ENCODE assay signal across 1 cellular context in genomic region chr1:212588137-212588510, GRCh38.
TF ChIP-seq lines count a peak whose summit lies in the region.

No MANE protein-coding gene starts in this region.

TF ChIP-seq in H1, 55 proteins besides CTCF, POLR2A, EP300 and RAD21:
- TF ChIP-seq CBX5 (IDR thresholded peaks at IDR 0.05; ENCODE audit: low read depth, low read length) (no peak), TAF1 (IDR thresholded peaks at IDR 0.05; ENCODE audit: low read depth, low read length) (no peak), ATF3 (IDR thresholded peaks at IDR 0.05; ENCODE audit: insufficient read depth, low read depth, low read length) (no peak), FOSL1 (IDR thresholded peaks at IDR 0.05; ENCODE audit: insufficient read depth, low read depth, low read length) (no peak), POLR2AphosphoS5 (IDR thresholded peaks at IDR 0.05; ENCODE audit: low read depth, low read length) (no peak), SAP30 (IDR thresholded peaks at IDR 0.05; ENCODE audit: insufficient read depth, insufficient replicate concordance, low read length) (no peak), TCF12 (IDR thresholded peaks at IDR 0.05; ENCODE audit: low read depth, low read length) (no peak), GABPA (IDR thresholded peaks at IDR 0.05; ENCODE audit: borderline replicate concordance, insufficient read depth, low read length) (no peak)
